Comparison of ENCODE assay signal across 8 cellular contexts in genomic region chr2:30226144-30227032, GRCh38. TPM values are rescaled to one million over a fixed set of nuclear protein-coding genes. Genes with fewer than 3 reads are reported as not detected.
DNase-seq lines count a peak whose midpoint lies in the region; ATAC-seq, FAIRE-seq and TF ChIP-seq lines count a peak whose summit lies in the region.

No MANE protein-coding gene starts in this region.

- peaks cover 3% of the 10 kb centered on the region for H3K27me3 Mint-ChIP-seq in endothelial cell (ENCODE audit: unreplicated experiment)

- H3K4me3 ChIP-seq in GM12865 (ENCODE audit: low read depth, low read length) (peak overlapping the region; percentile 65), small intestine (ENCODE audit: low read depth in 1 of 2, low read length in 2 of 2) (no peak overlapping the region)

- no peak overlapping the region for H3K4me3 Mint-ChIP-seq in endothelial cell (ENCODE audit: unreplicated experiment)

- H3K4me1 ChIP-seq in small intestine (ENCODE audit: control insufficient read depth in 2 of 2, insufficient read depth in 1 of 2, low read depth in 1 of 2, low read length in 1 of 2): peaks cover 7 to 13% of the 10 kb centered on the region in 2 donors

- H3K9me3 ChIP-seq in small intestine (ENCODE audit: control insufficient read depth, low read depth): no peaks in the 10 kb centered on the region

- TF ChIP-seq CTCF in GM12865 (IDR thresholded peaks at IDR 0.05; ENCODE audit: insufficient read depth, low read depth, low read length, missing control alignments) (no peak), endothelial cell (IDR thresholded peaks at IDR 0.05; ENCODE audit: unreplicated experiment) (no peak)

- DNase-seq in GM12865 (ENCODE audit: low read depth) (peak; percentile 64), endothelial cell (ENCODE audit: low spot score) (no peak), small intestine (no peak), NCI-H2196 treated with DMSO at 0.1 percent for 48 hours (lab: John Stamatoyannopoulos, UW; ENCODE audit: unreplicated experiment) (no peak), NCI-H526 (lab: John Stamatoyannopoulos, UW) (no peak), urothelium cell line (ENCODE audit: low spot score) (no peak)

- H3K27ac Mint-ChIP-seq in endothelial cell (ENCODE audit: unreplicated experiment): peak overlapping the region; percentile 99

- FAIRE-seq in small intestine (lab: Jason Lieb, UNC) (no peak), urothelium cell line (lab: Jason Lieb, UNC) (no peak)

- no peaks in the 10 kb centered on the region for H3K36me3 ChIP-seq in small intestine (ENCODE audit: control insufficient read depth in 2 of 2, insufficient read depth in 2 of 2, low read length in 2 of 2)

- H3K9me3 Mint-ChIP-seq in endothelial cell (ENCODE audit: unreplicated experiment): no peaks in the 10 kb centered on the region

- peak overlapping the region; percentile 61 to 96 for H3K27ac ChIP-seq in small intestine (ENCODE audit: low read depth in 1 of 2, low read length in 1 of 2)

- ATAC-seq in HG03432 (IDR thresholded peaks at IDR 0.05; ENCODE audit: unreplicated experiment) (peak; percentile 24), GM18858 (IDR thresholded peaks at IDR 0.05; ENCODE audit: unreplicated experiment) (no peak)

- peaks cover 46% of the 10 kb centered on the region for H3K4me1 Mint-ChIP-seq in endothelial cell (ENCODE audit: unreplicated experiment)

- no peaks in the 10 kb centered on the region for H3K27me3 ChIP-seq in small intestine (ENCODE audit: control insufficient read depth in 2 of 2, insufficient read depth in 2 of 2, low read length in 2 of 2)

- H3K36me3 Mint-ChIP-seq in endothelial cell (ENCODE audit: low read depth, unreplicated experiment): no peaks in the 10 kb centered on the region

- WGBS in small intestine, 3 donors: 65 to 81% (median 70%) methylated on average over 10 of the region's 10 CpGs

RNA-seq across cellular contexts. Expression of gene LBH, which starts 4.9 kb away (rescaled TPM):
- 137 TPM for total RNA-seq in endothelial cell (ENCODE audit: unreplicated experiment)
- 10 to 100 TPM in 2 of 3 donors, 1 to 10 TPM in 1; 3.8 to 17.6 (median 12.2) TPM for polyA plus RNA-seq in small intestine
